ENCODE assay signal across 12 cellular contexts in genomic region chrX:23228454-23228853, GRCh38.
"Had no signal": no experiment of that assay in that cellular context is flagged by ENCODE, and none has a peak within 500 bp of the region (broad histone marks: within the 10 kb centered on the region; RNA-seq: fewer than 3 reads in every experiment).

No MANE protein-coding gene starts in this region.

- H3K9me3 Mint-ChIP-seq: activated CD4-positive, alpha-beta T cell treated with anti-CD3 and anti-CD28 coated beads, Interleukin-2, amount 10 ng/mL, durations not matched to agents 7 days and 5 days; activated naive CD4-positive, alpha-beta T cell treated with anti-CD3 and anti-CD28 coated beads, Interleukin-2, amount 10 ng/mL, durations not matched to agents 7 days and 5 days; neural crest cell had no signal

- H3K36me3 Mint-ChIP-seq: activated naive CD4-positive, alpha-beta T cell treated with anti-CD3 and anti-CD28 coated beads, Interleukin-2, amount 10 ng/mL, durations not matched to agents 7 days and 5 days had no signal

- H3K4me1 Mint-ChIP-seq: activated CD4-positive, alpha-beta T cell treated with anti-CD3 and anti-CD28 coated beads, Interleukin-2, amount 10 ng/mL, durations not matched to agents 7 days and 5 days; activated naive CD4-positive, alpha-beta T cell treated with anti-CD3 and anti-CD28 coated beads, Interleukin-2, amount 10 ng/mL, durations not matched to agents 7 days and 5 days had no signal

- ATAC-seq: esophagus mucosa had no signal

- H3K36me3 ChIP-seq: ascending aorta, left lung, sigmoid colon, thoracic aorta had no signal

- H3K27ac Mint-ChIP-seq: activated CD4-positive, alpha-beta T cell treated with anti-CD3 and anti-CD28 coated beads, Interleukin-2, amount 10 ng/mL, durations not matched to agents 7 days and 5 days; activated naive CD4-positive, alpha-beta T cell treated with anti-CD3 and anti-CD28 coated beads, Interleukin-2, amount 10 ng/mL, durations not matched to agents 7 days and 5 days had no signal

- H3K4me1 ChIP-seq: ascending aorta, left lung had no signal

- DNase-seq: activated CD4-positive, alpha-beta T cell treated with anti-CD3 and anti-CD28 coated beads, Interleukin-2, amount 10 ng/mL, durations not matched to agents 7 days and 5 days; activated CD4-positive, CD25-positive, alpha-beta regulatory T cell; activated naive CD4-positive, alpha-beta T cell treated with anti-CD3 and anti-CD28 coated beads, Interleukin-2, amount 10 ng/mL, durations not matched to agents 7 days and 5 days; left lung; mammary epithelial cell; sigmoid colon; stimulated activated CD4-positive, alpha-beta T cell treated with anti-CD3 and anti-CD28 coated beads, Interleukin-12 subunit alpha, Interleukin-12 subunit beta, amount 100 ng/mL, for 4 hours; stimulated activated CD4-positive, alpha-beta T cell treated with anti-CD3 and anti-CD28 coated beads, Interleukin-2, amount 100 ng/mL, for 24 hours had no signal

- H3K27ac ChIP-seq: ascending aorta, left lung, sigmoid colon, thoracic aorta had no signal

- H3K27me3 Mint-ChIP-seq: activated CD4-positive, alpha-beta T cell treated with anti-CD3 and anti-CD28 coated beads, Interleukin-2, amount 10 ng/mL, durations not matched to agents 7 days and 5 days; activated naive CD4-positive, alpha-beta T cell treated with anti-CD3 and anti-CD28 coated beads, Interleukin-2, amount 10 ng/mL, durations not matched to agents 7 days and 5 days had no signal

- H3K4me3 ChIP-seq: ascending aorta, left lung, sigmoid colon, thoracic aorta had no signal

- H3K27me3 ChIP-seq: ascending aorta, left lung, sigmoid colon had no signal

- H3K4me3 Mint-ChIP-seq: activated CD4-positive, alpha-beta T cell treated with anti-CD3 and anti-CD28 coated beads, Interleukin-2, amount 10 ng/mL, durations not matched to agents 7 days and 5 days; activated naive CD4-positive, alpha-beta T cell treated with anti-CD3 and anti-CD28 coated beads, Interleukin-2, amount 10 ng/mL, durations not matched to agents 7 days and 5 days; neural crest cell had no signal
